Comparison of ENCODE assay signal across 2 cellular contexts in the genomic region with DNA sequence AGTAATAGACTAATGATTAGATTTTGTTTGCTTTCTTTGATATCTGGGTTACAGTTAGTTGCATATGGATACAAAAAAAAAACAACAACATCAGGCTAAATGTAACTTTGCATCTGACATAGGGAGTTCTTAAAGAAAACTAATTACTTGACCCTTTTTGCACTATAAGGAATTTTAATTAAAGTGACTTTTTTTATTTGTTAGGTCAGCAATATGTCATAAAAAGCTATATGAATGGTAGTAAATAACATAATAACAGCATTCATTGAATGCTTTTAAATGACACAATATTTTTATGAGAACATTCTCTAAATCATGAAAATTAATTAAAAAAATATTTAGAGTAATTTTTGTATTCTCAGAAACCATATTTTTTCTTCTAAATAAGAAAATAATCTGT.
A peak's percentile ranks its signal among the peaks of the same experiment; 100 is the strongest.
TF ChIP-seq lines count a peak whose summit lies in the region.

No MANE protein-coding gene starts in this region.

TF ChIP-seq in HepG2, 621 proteins besides CTCF, POLR2A, EP300 and RAD21:
- TF ChIP-seq MAFK (conservative IDR thresholded peaks at IDR 0.05 in 1 of 2, IDR thresholded peaks at IDR 0.05 in 1 of 2; ENCODE audit: low read length in 2 of 2) (peak; percentile 51 to 69; a peak in 3 of 4 replicates), MAFF (IDR thresholded peaks at IDR 0.05; ENCODE audit: low read depth, low read length) (peak; percentile 63; the same call in 1 of the 2 replicates), ZMAT3 (CRISPR knock-in tag; conservative IDR thresholded peaks at IDR 0.05) (no peak), ZNF788 (CRISPR knock-in tag; IDR thresholded peaks at IDR 0.05; ENCODE audit: borderline replicate concordance) (no peak), JUNB (CRISPR knock-in tag; IDR thresholded peaks at IDR 0.05; ENCODE audit: borderline replicate concordance) (no peak), TARDBP (CRISPR knock-in tag; IDR thresholded peaks at IDR 0.05) (no peak)
TF ChIP-seq in HepG2: peak in this region for 2.

TF ChIP-seq in IMR-90, 13 proteins besides CTCF, POLR2A, EP300 and RAD21:
- TF ChIP-seq RCOR1 (IDR thresholded peaks at IDR 0.05; ENCODE audit: insufficient replicate concordance, low read length): no peak
- TF ChIP-seq MAFK (IDR thresholded peaks at IDR 0.05; ENCODE audit: low read depth, low read length): peak; percentile 72
